ENCODE assay signal across 1 cellular context in genomic region chr22:36431977-36432376, GRCh38.
TF ChIP-seq lines count a peak whose summit lies in the region.

No MANE protein-coding gene starts in this region.

TF ChIP-seq in HepG2, 621 proteins besides CTCF, POLR2A, EP300 and RAD21:
- TF ChIP-seq TBL1XR1 (IDR thresholded peaks at IDR 0.05; ENCODE audit: borderline replicate concordance, low read length, partially characterized antibody): no peak
- no peak for TF ChIP-seq PHF5A (CRISPR knock-in tag; IDR thresholded peaks at IDR 0.05; ENCODE audit: low read depth, unreplicated experiment)
- peak; percentile 98 for TF ChIP-seq ZNF768 (CRISPR knock-in tag; IDR thresholded peaks at IDR 0.05)
- TF ChIP-seq ZNF337 (CRISPR knock-in tag; IDR thresholded peaks at IDR 0.05; ENCODE audit: borderline replicate concordance, low read depth): no peak
- TF ChIP-seq ZNF570 (CRISPR knock-in tag; IDR thresholded peaks at IDR 0.05; ENCODE audit: borderline replicate concordance): no peak
- no peak for TF ChIP-seq ZNF205 (CRISPR knock-in tag; IDR thresholded peaks at IDR 0.05)
- no peak for TF ChIP-seq LBX2 (CRISPR knock-in tag; IDR thresholded peaks at IDR 0.05; ENCODE audit: borderline replicate concordance)
- no peak for TF ChIP-seq SNAI1 (CRISPR knock-in tag; IDR thresholded peaks at IDR 0.05; ENCODE audit: borderline replicate concordance)
- no peak for TF ChIP-seq BATF2 (CRISPR knock-in tag; IDR thresholded peaks at IDR 0.05)
- TF ChIP-seq HDAC1 (CRISPR knock-in tag; IDR thresholded peaks at IDR 0.05): no peak
- peak; percentile 86 for TF ChIP-seq ZMYM3 (CRISPR knock-in tag; IDR thresholded peaks at IDR 0.05)
- TF ChIP-seq ZFP91 (CRISPR knock-in tag; IDR thresholded peaks at IDR 0.05; ENCODE audit: borderline replicate concordance): 0 out of 2 replicates have a peak, but pooled peaks have one; percentile 4
- TF ChIP-seq RCOR2 (CRISPR knock-in tag; IDR thresholded peaks at IDR 0.05): 0 out of 2 replicates have a peak, but pooled peaks have one; percentile 11
- TF ChIP-seq EZH2 (conservative IDR thresholded peaks at IDR 0.05; ENCODE audit: low read depth, low read length): no peak
- TF ChIP-seq TRAFD1 (CRISPR knock-in tag; IDR thresholded peaks at IDR 0.05; ENCODE audit: borderline replicate concordance): no peak
- no peak for TF ChIP-seq ZNF34 (CRISPR knock-in tag; IDR thresholded peaks at IDR 0.05; ENCODE audit: borderline replicate concordance)
- TF ChIP-seq TRIM24 (CRISPR knock-in tag; IDR thresholded peaks at IDR 0.05): no peak
- no peak for TF ChIP-seq ZNF816 (CRISPR knock-in tag; IDR thresholded peaks at IDR 0.05; ENCODE audit: borderline replicate concordance)
- TF ChIP-seq ZNF713 (CRISPR knock-in tag; IDR thresholded peaks at IDR 0.05): no peak
- TF ChIP-seq NR2F6 (IDR thresholded peaks at IDR 0.05): no peak
- TF ChIP-seq NR2F6 (CRISPR knock-in tag; IDR thresholded peaks at IDR 0.05): no peak
- TF ChIP-seq XRCC5 (optimal IDR thresholded peaks at IDR 0.05; ENCODE audit: low read length): no peak
- TF ChIP-seq KLF13 (CRISPR knock-in tag; IDR thresholded peaks at IDR 0.05): no peak
- no peak for TF ChIP-seq HMGXB4 (CRISPR knock-in tag; IDR thresholded peaks at IDR 0.05; ENCODE audit: borderline replicate concordance in 1 of 2, low read depth in 1 of 2)
